In genomic region chr19:6241680-6242079, GRCh38 we compare ENCODE assay signal across 13 cellular contexts. TPM values are rescaled to one million over a fixed set of nuclear protein-coding genes. Genes with fewer than 3 reads are reported as not detected.
DNase-seq lines count a peak whose midpoint lies in the region; ATAC-seq and TF ChIP-seq lines count a peak whose summit lies in the region.
"Had no signal": no experiment of that assay in that cellular context is flagged by ENCODE, and none has a peak within 500 bp of the region (broad histone marks: within the 10 kb centered on the region; RNA-seq: fewer than 3 reads in every experiment).

No MANE protein-coding gene starts in this region.

- TF ChIP-seq CTCF in thyroid gland (IDR thresholded peaks at IDR 0.05) = no peak

- intact Hi-C loops in sciatic nerve (cut with DNase I) = no loop called here
- intact Hi-C loops in thyroid gland (cut with DNase I) = no loop called here

- H3K4me1 ChIP-seq in thyroid gland = peaks cover 7 to 35% of the 10 kb centered on the region in 2 donors

- no peaks in the 10 kb centered on the region for H3K27me3 ChIP-seq in thyroid gland

- no peaks in the 10 kb centered on the region for H3K36me3 ChIP-seq in thyroid gland

- H3K4me3 ChIP-seq in thyroid gland (replicated peaks in 1 of 3) = no peak overlapping the region

- peak; percentile 85 for ATAC-seq in sciatic nerve
- ATAC-seq: CD8-positive, alpha-beta T cell; HCT116; stimulated activated naive CD8-positive, alpha-beta T cell treated with anti-CD3 and anti-CD28 coated beads, Interleukin-15, Interleukin-2, amounts not matched to agents 100 U/mL and 50 U/mL, for 24 hours had no signal

- TF ChIP-seq POLR2A in thyroid gland (IDR thresholded peaks at IDR 0.05) = no peak

- H3K9me3 ChIP-seq in thyroid gland = no peaks in the 10 kb centered on the region

- peak; percentile 34 for DNase-seq in NCI-H1694 (lab: John Stamatoyannopoulos, UW)
- DNase-seq in amygdala (lab: John Stamatoyannopoulos, UW) = peak in 55 of 56 donors; percentile 49 to 96 (median 87)
- DNase-seq in hypothalamus (lab: John Stamatoyannopoulos, UW) = peak; percentile 25 to 97 (median 87)
- peak; percentile 89 for DNase-seq in sciatic nerve (ENCODE audit: low spot score)
- DNase-seq in iPS-NIHi7 (ENCODE audit: extremely low spot score) = no peak
- DNase-seq in thyroid gland = no peak
- DNase-seq in stimulated activated CD4-positive, alpha-beta T cell treated with anti-CD3 and anti-CD28 coated beads, Interleukin-15, amount 100 ng/mL, for 24 hours = no peak
- DNase-seq: activated naive CD8-positive, alpha-beta T cell treated with anti-CD3 and anti-CD28 coated beads, Interleukin-2, amount 10 ng/mL, durations not matched to agents 7 days and 5 days; activated T-cell treated with anti-CD3 and anti-CD28 coated beads for 4 hours; CD8-positive, alpha-beta T cell; GF-D8; stimulated activated naive CD8-positive, alpha-beta T cell treated with anti-CD3 and anti-CD28 coated beads, Interleukin-15, Interleukin-2, amounts not matched to agents 100 U/mL and 50 U/mL, for 24 hours had no signal

- H3K27ac ChIP-seq in thyroid gland = no peak overlapping the region

- WGBS in thyroid gland, 2 donors = 79 to 87% methylated on average over 8 to 19 of the region's 19 CpGs

RNA-seq across cellular contexts. Expression of gene MLLT1, which starts 38.1 kb away (rescaled TPM):
- total RNA-seq in sciatic nerve (72.5 TPM), thyroid gland (10 to 100 TPM; 19.2 to 35.0 (median 26.7) TPM)

Comparison
In these comparisons a context has a peak if more than half of its experiments do, and no peak if none do; other contexts are left out.
1. DNase-seq: peak in NCI-H1694 (single experiment), amygdala (55 of 56), hypothalamus (51 of 51) and sciatic nerve (single experiment); none in iPS-NIHi7 (single experiment), thyroid gland (0 of 2) and stimulated activated CD4-positive, alpha-beta T cell treated with anti-CD3 and anti-CD28 coated beads, Interleukin-15, amount 100 ng/mL, for 24 hours (single experiment).